8 cellular contexts compared by ENCODE assay signal in the genomic region with DNA sequence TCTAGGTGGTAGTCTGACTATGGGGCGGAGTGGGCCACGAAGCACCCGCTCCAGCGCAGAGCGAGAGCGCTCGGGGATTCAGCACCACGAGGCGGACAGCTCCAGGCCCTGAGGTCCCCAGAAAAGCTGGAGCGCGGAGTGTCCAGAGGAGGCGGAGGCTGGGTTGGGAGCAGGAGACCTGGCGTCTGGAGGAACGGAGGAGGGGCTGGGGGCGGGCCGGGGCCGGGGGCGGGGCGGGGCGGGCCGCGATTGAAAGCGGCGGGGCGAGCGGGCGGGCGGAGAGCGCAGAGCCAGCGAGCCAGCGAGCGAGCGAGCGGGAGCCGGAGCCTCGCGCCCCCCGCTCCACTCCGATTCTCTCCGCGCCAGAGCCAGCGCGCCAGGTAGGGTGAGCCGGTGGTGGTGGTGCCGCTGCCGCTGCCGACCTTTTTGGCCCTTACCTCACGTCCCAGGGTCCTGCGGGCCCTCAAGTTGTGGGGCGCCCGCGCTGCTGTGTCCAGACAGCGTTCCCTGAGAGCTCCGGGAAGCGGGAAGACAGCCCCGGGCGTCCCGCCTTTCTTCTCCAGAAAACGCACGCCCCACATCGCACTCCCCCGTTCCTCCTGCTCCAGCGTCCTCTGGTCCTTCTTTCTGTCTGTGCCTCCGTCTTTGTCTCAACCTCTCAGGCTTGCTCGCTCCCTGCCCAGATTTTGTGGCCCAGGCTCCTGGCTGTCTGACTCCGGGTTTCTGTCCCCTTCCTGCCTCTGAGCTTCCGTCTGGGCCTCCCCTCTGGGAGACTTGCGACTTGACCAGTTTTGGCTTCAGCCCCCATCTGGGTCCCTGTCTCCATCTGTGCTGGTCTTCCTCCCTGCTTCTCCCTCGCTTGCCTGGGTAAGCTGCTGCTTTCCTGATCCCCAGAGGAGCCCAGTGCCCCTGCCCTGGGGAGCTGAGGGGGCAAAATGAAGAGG. TPM values are rescaled to one million over a fixed set of nuclear protein-coding genes. Genes with fewer than 3 reads are reported as not detected.
DNase-seq lines count a peak whose midpoint lies in the region; ATAC-seq lines count a peak whose summit lies in the region.

A gene (plus strand): TSS at position 281 of the 944 bp plus-strand sequence. CDS start 1,916 bp downstream, outside the sequence.

- peak; percentile 4 for ATAC-seq in stimulated activated memory B cell treated with anti-CD40 and anti-IgM and Interleukin-4, amounts not matched to agents 10 μg/mL and 1 μg/mL and 100 μg/mL, for 72 hours
- ATAC-seq in GM21447 (IDR thresholded peaks at IDR 0.05; ENCODE audit: unreplicated experiment) = no peak

- H3K4me2 ChIP-seq in Karpas-422 (ENCODE audit: low read depth, low read length, poor library complexity, severe bottlenecking) = no peak within 1 kb of the TSS

- H3K27me3 Mint-ChIP-seq in stimulated activated memory B cell treated with anti-CD40 and anti-IgM and Interleukin-4, amounts not matched to agents 10 μg/mL and 1 μg/mL and 100 μg/mL, for 72 hours = no peaks in the 10 kb centered on the region

- H3K9ac ChIP-seq in Karpas-422 (ENCODE audit: low read length) = no peak within 1 kb of the TSS

- H3K36me3 Mint-ChIP-seq in stimulated activated memory B cell treated with anti-CD40 and anti-IgM and Interleukin-4, amounts not matched to agents 10 μg/mL and 1 μg/mL and 100 μg/mL, for 72 hours = peaks cover 16% of the 10 kb centered on the region

- no peaks in the 10 kb centered on the region for H3K27me3 ChIP-seq in Karpas-422 (ENCODE audit: low read length)

- no peaks in the 10 kb centered on the region for H3K79me2 ChIP-seq in Karpas-422 (ENCODE audit: low read length)

- H3K9me2 ChIP-seq in Karpas-422 (replicated peaks; ENCODE audit: insufficient read depth, low read length) = no peaks in the 10 kb centered on the region

- H2AFZ ChIP-seq in Karpas-422 (ENCODE audit: low read length) = no peak within 1 kb of the TSS

- H3K36me3 ChIP-seq in Karpas-422 (ENCODE audit: insufficient read depth, low read length) = no peaks in the 10 kb centered on the region; the same call in 1 of the 2 replicates

- no peaks in the 10 kb centered on the region for H3K4me1 ChIP-seq in Karpas-422 (ENCODE audit: low read length)

- 0 out of 2 replicates have a peak, but pooled peaks cover 4% of the 10 kb centered on the region for H4K20me1 ChIP-seq in Karpas-422 (ENCODE audit: insufficient read depth, low read depth, low read length)

- H3K9me3 ChIP-seq in Karpas-422 (ENCODE audit: low read length) = no peaks in the 10 kb centered on the region

- H3K27ac Mint-ChIP-seq in stimulated activated memory B cell treated with anti-CD40 and anti-IgM and Interleukin-4, amounts not matched to agents 10 μg/mL and 1 μg/mL and 100 μg/mL, for 72 hours = no peak within 1 kb of the TSS

- DNase-seq in stimulated activated CD4-positive, alpha-beta T cell treated with anti-CD3 and anti-CD28 coated beads, Interleukin-12 subunit alpha, Interleukin-12 subunit beta, amount 100 ng/mL, for 4 hours = peak; percentile 22
- DNase-seq in stimulated activated CD4-positive, alpha-beta T cell treated with anti-CD3 and anti-CD28 coated beads, Interleukin-2, amount 100 ng/mL, for 48 hours = no peak
- DNase-seq in SHP77 treated with DMSO at 0.1 percent for 48 hours (lab: John Stamatoyannopoulos, UW) (peak; percentile 11), dermis microvascular lymphatic vessel endothelial cell (ENCODE audit: low read depth in 2 of 2) (peak; percentile 41 to 88), kidney glomerular epithelial cell (lab: John Stamatoyannopoulos, UW) (peak; percentile 54), Karpas-422 (no peak)

- H3K4me3 ChIP-seq in Karpas-422 (ENCODE audit: low read length) = no peak within 1 kb of the TSS

- H3K4me3 Mint-ChIP-seq in stimulated activated memory B cell treated with anti-CD40 and anti-IgM and Interleukin-4, amounts not matched to agents 10 μg/mL and 1 μg/mL and 100 μg/mL, for 72 hours = peak within 1 kb of the TSS; percentile 37

- H3K4me1 Mint-ChIP-seq in stimulated activated memory B cell treated with anti-CD40 and anti-IgM and Interleukin-4, amounts not matched to agents 10 μg/mL and 1 μg/mL and 100 μg/mL, for 72 hours = peaks cover 24% of the 10 kb centered on the region

- H3K9me3 Mint-ChIP-seq in stimulated activated memory B cell treated with anti-CD40 and anti-IgM and Interleukin-4, amounts not matched to agents 10 μg/mL and 1 μg/mL and 100 μg/mL, for 72 hours = no peaks in the 10 kb centered on the region

- no peak within 1 kb of the TSS for H3K27ac ChIP-seq in Karpas-422 (ENCODE audit: low read length)

RNA-seq across cellular contexts. Expression of the gene that starts here (rescaled TPM):
- under 0.01 TPM in 2 replicates for total RNA-seq in dermis microvascular lymphatic vessel endothelial cell
- 0.19 and 1.1 TPM in 2 replicates for total RNA-seq in Karpas-422 (2014; rRNA removed; shearing (Covaris generic); ENCODE audit: low replicate concordance)

Comparison
In these comparisons a context has a peak if more than half of its experiments do, and no peak if none do; other contexts are left out.
1. DNase-seq: peak in stimulated activated CD4-positive, alpha-beta T cell treated with anti-CD3 and anti-CD28 coated beads, Interleukin-12 subunit alpha, Interleukin-12 subunit beta, amount 100 ng/mL, for 4 hours (single experiment), SHP77 treated with DMSO at 0.1 percent for 48 hours (single experiment) and kidney glomerular epithelial cell (single experiment); none in stimulated activated CD4-positive, alpha-beta T cell treated with anti-CD3 and anti-CD28 coated beads, Interleukin-2, amount 100 ng/mL, for 48 hours (0 of 2) and Karpas-422 (single experiment).
2. Peak in DNase-seq in dermis microvascular lymphatic vessel endothelial cell; RNA of the gene not detected or under 1 TPM.